ENCODE assay signal across 8 cellular contexts in the genomic region with DNA sequence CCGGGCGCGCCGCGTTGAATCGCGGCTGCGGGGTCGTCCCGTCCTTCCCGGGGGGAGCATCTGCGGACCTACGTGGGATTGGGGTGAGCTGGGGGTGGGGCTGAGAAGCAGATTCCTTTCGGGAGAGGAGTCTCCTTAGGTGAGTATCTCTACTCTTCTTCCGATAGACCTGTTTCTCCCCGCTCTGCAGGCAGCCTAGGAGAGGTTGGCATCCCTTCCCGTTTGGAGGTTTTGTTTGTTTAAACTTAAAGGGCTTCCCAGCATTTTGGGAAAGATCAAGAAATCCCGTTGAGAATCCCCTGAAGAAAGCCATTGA. TPM values are rescaled to one million over a fixed set of nuclear protein-coding genes. Genes with fewer than 3 reads are reported as not detected.
DNase-seq lines count a peak whose midpoint lies in the region; TF ChIP-seq lines count a peak whose summit lies in the region.

No MANE protein-coding gene starts in this region.

- no peaks in the 10 kb centered on the region for H3K27me3 ChIP-seq in rectal smooth muscle tissue (ENCODE audit: control insufficient read depth, insufficient read depth, low read length)

- POLR2A ChIA-PET in RWPE1 (lab: Yijun Ruan, JAX; ENCODE audit: low non-redundant PET), result interaction anchor here (0.6 kb wide), 1 partner anchor 1701 kb away, joined by 3 read pairs; no protein-coding TSS in a partner anchor

- H3K4me3 ChIP-seq in GM12875 (ENCODE audit: low read depth, low read length), result peak overlapping the region; percentile 96
- H3K4me3 ChIP-seq in fibroblast of the aortic adventitia (ENCODE audit: low read depth, low read length), result peak overlapping the region; percentile 97
- peak overlapping the region; percentile 97 for H3K4me3 ChIP-seq in rectal smooth muscle tissue (ENCODE audit: low read length)

- DNase-seq in RWPE1 (ENCODE audit: low spot score) (no peak), fibroblast of the aortic adventitia (ENCODE audit: low read depth) (no peak), AG08395 (ENCODE audit: low spot score) (no peak), GDM1 (lab: John Stamatoyannopoulos, UW) (no peak), NCI-H2196 (lab: John Stamatoyannopoulos, UW; ENCODE audit: unreplicated experiment) (no peak)
- no peak for DNase-seq in stimulated activated CD4-positive, alpha-beta T cell treated with anti-CD3 and anti-CD28 coated beads, Interleukin-1b, Interleukin-23, amount 100 ng/mL, for 48 hours

- H3K4me1 ChIP-seq in rectal smooth muscle tissue (ENCODE audit: control insufficient read depth, insufficient read depth, low read length), result no peaks in the 10 kb centered on the region

- H3K36me3 ChIP-seq in rectal smooth muscle tissue (ENCODE audit: control insufficient read depth, insufficient read depth, low read length), result peaks cover 2% of the 10 kb centered on the region

- CTCF ChIA-PET in RWPE1 (lab: Yijun Ruan, JAX), result interaction anchor here (0.6 to 1.6 kb wide), 5 partner anchors 81 to 1338 kb away, joined by 3 to 6 read pairs (median 3); no protein-coding TSS in a partner anchor

- no peak for TF ChIP-seq CTCF in GM12875 (IDR thresholded peaks at IDR 0.05; ENCODE audit: borderline replicate concordance, insufficient read depth, low read depth, low read length)
- no peak for TF ChIP-seq CTCF in RWPE1 (conservative IDR thresholded peaks at IDR 0.05; ENCODE audit: low read depth)
- TF ChIP-seq CTCF in fibroblast of the aortic adventitia (IDR thresholded peaks at IDR 0.05; ENCODE audit: insufficient read depth, low read length), result no peak

- peak overlapping the region; percentile 78 for H3K9ac ChIP-seq in rectal smooth muscle tissue (ENCODE audit: low read length)

- H3K27ac ChIP-seq in RWPE1 (peak overlapping the region; percentile 97), rectal smooth muscle tissue (ENCODE audit: low read depth, low read length) (peak overlapping the region; percentile 78)

RNA-seq across cellular contexts. Expression of gene TTLL5, which starts 0.4 kb away (rescaled TPM):
- total RNA-seq in fibroblast of the aortic adventitia (ENCODE audit: low replicate concordance), result 29.5 and 31.6 TPM in 2 replicates

RNA-seq across cellular contexts. Expression of gene ERG28, which starts 0.8 kb away (rescaled TPM):
- 3.9 and 8.7 TPM in 2 replicates for total RNA-seq in fibroblast of the aortic adventitia (ENCODE audit: low replicate concordance)
